ENCODE assay signal across 10 cellular contexts in the genomic region with DNA sequence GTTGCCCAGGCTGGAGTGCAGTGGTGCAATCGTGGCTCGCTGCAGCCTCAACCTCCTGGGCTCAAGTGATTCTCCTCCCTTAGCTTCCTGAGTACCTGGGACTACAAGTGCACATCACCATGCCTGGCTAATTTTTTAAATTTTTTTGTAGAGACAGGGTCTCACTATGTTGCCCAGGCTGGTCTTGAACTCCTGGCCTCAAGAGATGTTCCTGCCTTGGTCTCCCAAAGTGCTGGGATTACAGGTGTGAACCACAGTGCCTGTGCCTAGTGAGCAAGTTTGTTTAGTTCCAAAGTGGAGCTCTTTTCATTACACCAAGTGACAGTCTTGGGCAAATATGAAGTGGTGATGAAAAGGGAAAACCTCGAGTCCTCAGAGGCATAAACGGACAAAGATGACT. TPM values are rescaled to one million over a fixed set of nuclear protein-coding genes. Genes with fewer than 3 reads are reported as not detected.
DNase-seq lines count a peak whose midpoint lies in the region; ATAC-seq and TF ChIP-seq lines count a peak whose summit lies in the region.
"Not testable (repeated sequence)": the region's sequence is repeated elsewhere in the genome, so short reads cannot be mapped to it uniquely, and the experiment has no call there.
"Had no signal": no experiment of that assay in that cellular context is flagged by ENCODE, and none has a peak within 500 bp of the region (broad histone marks: within the 10 kb centered on the region; RNA-seq: fewer than 3 reads in every experiment).

No MANE protein-coding gene starts in this region.

- not testable (repeated sequence) for H3K9me3 Mint-ChIP-seq in activated CD8-positive, alpha-beta T cell treated with anti-CD3 and anti-CD28 coated beads for 36 hours

- H3K27me3 ChIP-seq in ACC112 (ENCODE audit: insufficient read depth, low read length); HAP-1 (ENCODE audit: low read depth); PC-3 (ENCODE audit: low read length); muscle layer of duodenum (ENCODE audit: low read depth, low read length); rectal smooth muscle tissue (ENCODE audit: control insufficient read depth, insufficient read depth, low read length): not testable (repeated sequence)

- H3K27me3 Mint-ChIP-seq in activated CD8-positive, alpha-beta T cell treated with anti-CD3 and anti-CD28 coated beads for 36 hours: not testable (repeated sequence)

- not testable (repeated sequence) for TF ChIP-seq CTCF in PC-3 (conservative IDR thresholded peaks at IDR 0.05; ENCODE audit: low read depth, low read length); activated CD8-positive, alpha-beta T cell treated with anti-CD3 and anti-CD28 coated beads for 36 hours (IDR thresholded peaks at IDR 0.05); astrocyte of the cerebellum (IDR thresholded peaks at IDR 0.05; ENCODE audit: low read depth, low read length, missing control alignments); fibroblast of the aortic adventitia (IDR thresholded peaks at IDR 0.05; ENCODE audit: insufficient read depth, low read length)

- not testable (repeated sequence) for H3K36me3 ChIP-seq in ACC112 (ENCODE audit: insufficient read depth, low read length); PC-3 (ENCODE audit: low read depth, low read length); muscle layer of duodenum (ENCODE audit: control insufficient read depth in 1 of 2, insufficient read depth in 2 of 2, low read length in 2 of 2); rectal smooth muscle tissue (ENCODE audit: control insufficient read depth, insufficient read depth, low read length)
- peaks cover 18% of the 10 kb centered on the region for H3K36me3 ChIP-seq in HAP-1 (replicated peaks)

- H3K4me3 ChIP-seq in ACC112 (ENCODE audit: low read depth, low read length): peak overlapping the region; percentile 86
- peak overlapping the region; percentile 90; the same call in 1 of the 2 replicates for H3K4me3 ChIP-seq in HAP-1
- peak overlapping the region; percentile 86 for H3K4me3 ChIP-seq in PC-3 (ENCODE audit: low read length)
- H3K4me3 ChIP-seq in astrocyte of the cerebellum (ENCODE audit: low read depth, low read length): peak overlapping the region; percentile 73
- H3K4me3 ChIP-seq in fibroblast of the aortic adventitia (ENCODE audit: low read depth, low read length): peak overlapping the region; percentile 83
- peak overlapping the region; percentile 97 to 100 for H3K4me3 ChIP-seq in muscle layer of duodenum (ENCODE audit: low read depth in 1 of 2, low read length in 2 of 2)
- H3K4me3 ChIP-seq in rectal smooth muscle tissue (ENCODE audit: low read length): peak overlapping the region; percentile 93

- H3K4me1 Mint-ChIP-seq in activated CD8-positive, alpha-beta T cell treated with anti-CD3 and anti-CD28 coated beads for 36 hours (ENCODE audit: low read depth): peaks cover 45% of the 10 kb centered on the region

- H3K4me2 ChIP-seq in PC-3 (ENCODE audit: low read length): peak overlapping the region; percentile 93

- peak overlapping the region; percentile 91 for H3K4me3 Mint-ChIP-seq in activated CD8-positive, alpha-beta T cell treated with anti-CD3 and anti-CD28 coated beads for 36 hours

- BruUV-seq in PC-3 (replicated peaks; lab: Mats Ljungman, UMichigan): not testable (repeated sequence)

- intact Hi-C loops in PC-3 (cut with micrococcal nuclease); activated CD8-positive, alpha-beta T cell treated with anti-CD3 and anti-CD28 coated beads for 36 hours (cut with micrococcal nuclease): not testable (repeated sequence)

- peaks cover 18% of the 10 kb centered on the region for H3K36me3 Mint-ChIP-seq in activated CD8-positive, alpha-beta T cell treated with anti-CD3 and anti-CD28 coated beads for 36 hours (ENCODE audit: low read depth)

- CTCF ChIA-PET in PC-3 (lab: Charles Lee): not testable (repeated sequence)
- CTCF ChIA-PET in activated CD8-positive, alpha-beta T cell treated with anti-CD3 and anti-CD28 coated beads for 36 hours (lab: Charles Lee): interaction anchor here (1.0 to 1.7 kb wide), 5 partner anchors 9 to 487 kb away, joined by 3 to 9 read pairs (median 6); a partner anchor contains a TSS

- peaks cover 15% of the 10 kb centered on the region for H3K4me1 ChIP-seq in ACC112 (ENCODE audit: control insufficient read depth, insufficient read depth, low read length, unreplicated experiment)
- peaks cover 14% of the 10 kb centered on the region for H3K4me1 ChIP-seq in HAP-1
- peaks cover 33% of the 10 kb centered on the region for H3K4me1 ChIP-seq in PC-3 (ENCODE audit: insufficient read depth, low read length)
- H3K4me1 ChIP-seq in muscle layer of duodenum (ENCODE audit: control insufficient read depth in 1 of 2, insufficient read depth in 2 of 2, low read length in 2 of 2): peaks cover 8 to 46% of the 10 kb centered on the region in 2 donors
- H3K4me1 ChIP-seq in rectal smooth muscle tissue (ENCODE audit: control insufficient read depth, insufficient read depth, low read length): not testable (repeated sequence)

- H3K79me2 ChIP-seq in ACC112 (ENCODE audit: control insufficient read depth, insufficient read depth, low read length, unreplicated experiment) (peaks cover 63% of the 10 kb centered on the region), PC-3 (ENCODE audit: low read length) (peaks cover 71% of the 10 kb centered on the region)

- not testable (repeated sequence) for H3F3A ChIP-seq in PC-3 (ENCODE audit: low read length, unreplicated experiment)

- H3K27ac Mint-ChIP-seq in activated CD8-positive, alpha-beta T cell treated with anti-CD3 and anti-CD28 coated beads for 36 hours: not testable (repeated sequence)

- DNase-seq in HAP-1 (ENCODE audit: low spot score in 2 of 2); PC-3; activated CD8-positive, alpha-beta T cell treated with anti-CD3 and anti-CD28 coated beads for 36 hours; astrocyte of the cerebellum (ENCODE audit: low read depth); fibroblast of the aortic adventitia (ENCODE audit: low read depth): not testable (repeated sequence)

- not testable (repeated sequence) for H2AFZ ChIP-seq in ACC112 (ENCODE audit: low read length, unreplicated experiment); PC-3 (ENCODE audit: low read length)

- H3K9ac ChIP-seq in PC-3 (ENCODE audit: low read length); rectal smooth muscle tissue (ENCODE audit: low read length): not testable (repeated sequence)

- H4K20me1 ChIP-seq in PC-3 (ENCODE audit: low read length): peaks cover 36% of the 10 kb centered on the region

- POLR2A ChIA-PET in PC-3 (lab: Charles Lee; ENCODE audit: unreplicated experiment): interaction anchor here (0.5 kb wide), 1 partner anchor 487 kb away, joined by 3 read pairs; no protein-coding TSS in a partner anchor
- POLR2A ChIA-PET in activated CD8-positive, alpha-beta T cell treated with anti-CD3 and anti-CD28 coated beads for 36 hours (lab: Charles Lee): interaction anchor here (0.7 to 3.3 kb wide), 5 partner anchors 8 to 111 kb away, joined by 3 to 15 read pairs (median 4); a partner anchor contains a TSS

- not testable (repeated sequence) for H3K9me3 ChIP-seq in HAP-1; PC-3 (ENCODE audit: low read length); muscle layer of duodenum (ENCODE audit: control insufficient read depth in 1 of 2, low read length in 2 of 2)

- ATAC-seq in PC-3; activated CD8-positive, alpha-beta T cell treated with anti-CD3 and anti-CD28 coated beads for 36 hours: not testable (repeated sequence)

- not testable (repeated sequence) for H3K27ac ChIP-seq in ACC112 (ENCODE audit: low read depth, low read length); PC-3 (ENCODE audit: low read length); muscle layer of duodenum (ENCODE audit: low read length); rectal smooth muscle tissue (ENCODE audit: low read depth, low read length)

- not testable (repeated sequence) for H3K9me2 ChIP-seq in PC-3 (replicated peaks; ENCODE audit: low read length)

- in situ Hi-C loops in HAP-1 (cut with MboI; ENCODE audit: low sequenced_read_pairs): loop anchor here (25.0 kb wide), 1 partner anchor 485 kb away; a partner anchor contains a TSS
- in situ Hi-C loops in astrocyte of the cerebellum (cut with HindIII; ENCODE audit: low sequenced_read_pairs): not testable (repeated sequence)

RNA-seq across cellular contexts. Expression of a gene that starts 2.1 kb away (rescaled TPM):
- total RNA-seq in PC-3 (2014; rRNA removed) (304 and 322 TPM in 2 replicates), fibroblast of the aortic adventitia (ENCODE audit: low replicate concordance) (91.9 and 103 TPM in 2 replicates)
- 100 to 1,000 TPM; 169 to 179 TPM for total RNA-seq in activated CD8-positive, alpha-beta T cell treated with anti-CD3 and anti-CD28 coated beads for 36 hours

RNA-seq across cellular contexts. Expression of a gene that starts 13.9 kb away (rescaled TPM):
- not detected in 2 replicates for total RNA-seq in PC-3 (2014; rRNA removed)
- total RNA-seq in activated CD8-positive, alpha-beta T cell treated with anti-CD3 and anti-CD28 coated beads for 36 hours: not detected
- total RNA-seq in fibroblast of the aortic adventitia (ENCODE audit: low replicate concordance): not detected in 2 replicates
- total RNA-seq: frontal cortex; T-helper 1 cell treated with Interleukin-12 subunit alpha and Interleukin-12 subunit beta and Interleukin-4 antibody, amounts not matched to agents 30 ng/mL and 1 ng/mL, for 36 hours had no signal

RNA-seq across cellular contexts. Expression of a gene that starts 54.5 kb away (rescaled TPM):
- total RNA-seq in PC-3 (2014; rRNA removed): 1.6 and 3.6 TPM in 2 replicates
- under 1 TPM in 1 of 2 experiments, not detected in 1; 0.16 TPM for total RNA-seq in activated CD8-positive, alpha-beta T cell treated with anti-CD3 and anti-CD28 coated beads for 36 hours
- total RNA-seq in fibroblast of the aortic adventitia (ENCODE audit: low replicate concordance): 0.45 TPM in 1 of 2 replicates, not detected in the other
